ENCODE assay signal across 25 cellular contexts in genomic region chr17:19320876-19321275, GRCh38.
"Had no signal": no experiment of that assay in that cellular context is flagged by ENCODE, and none has a peak within 500 bp of the region (broad histone marks: within the 10 kb centered on the region; RNA-seq: fewer than 3 reads in every experiment).

No MANE protein-coding gene starts in this region.

- H3K4me1 Mint-ChIP-seq: activated naive CD4-positive, alpha-beta T cell treated with anti-CD3 and anti-CD28 coated beads, Interleukin-2, amount 50 U/mL, for 24 hours; activated naive CD8-positive, alpha-beta T cell treated with anti-CD3 and anti-CD28 coated beads, Interleukin-2, amount 50 U/mL, for 24 hours; activated T-helper 17 cell treated with anti-CD3 and anti-CD28 coated beads, Interleukin-2, amount 50 U/mL, for 72 hours; central memory CD8-positive, alpha-beta T cell had no signal

- H3K27ac ChIP-seq: breast epithelium, gastrocnemius medialis, lower lobe of right lung, neutrophil, prostate gland, stomach, testis, transverse colon had no signal

- H3K4me3 ChIP-seq: breast epithelium, gastrocnemius medialis, lower lobe of right lung, mucosa of descending colon, prostate gland, stomach, testis, transverse colon had no signal

- ATAC-seq: activated CD8-positive, alpha-beta T cell treated with anti-CD3 and anti-CD28 coated beads for 36 hours; activated naive CD8-positive, alpha-beta T cell treated with anti-CD3 and anti-CD28 coated beads, Interleukin-2, amount 50 U/mL, for 24 hours; activated T-cell treated with anti-CD3 and anti-CD28 coated beads, Interleukin-2, amount 50 U/mL, for 4 hours; activated T-helper 17 cell treated with anti-CD3 and anti-CD28 coated beads, Interleukin-2, amount 50 U/mL, for 72 hours; gastrocnemius medialis; lower lobe of right lung; mucosa of descending colon; SK-N-SH treated with all-trans-retinoic acid at 6 μM for 48 hours had no signal

- H3K4me1 ChIP-seq: breast epithelium, prostate gland had no signal

- H3K36me3 ChIP-seq: breast epithelium, gastrocnemius medialis, neutrophil, prostate gland had no signal

- H3K27me3 ChIP-seq: breast epithelium, gastrocnemius medialis, stomach, testis, transverse colon had no signal

- H3K27ac Mint-ChIP-seq: activated B cell treated with CpG ODN at 0.5 μM for 24 hours; activated CD8-positive, alpha-beta T cell treated with anti-CD3 and anti-CD28 coated beads for 36 hours; activated naive CD4-positive, alpha-beta T cell treated with anti-CD3 and anti-CD28 coated beads, Interleukin-2, amount 50 U/mL, for 24 hours; activated naive CD8-positive, alpha-beta T cell treated with anti-CD3 and anti-CD28 coated beads, Interleukin-2, amount 50 U/mL, for 24 hours; activated T-helper 17 cell treated with anti-CD3 and anti-CD28 coated beads, Interleukin-2, amount 50 U/mL, for 72 hours; dendritic cell treated with granulocyte-macrophage colony-stimulating factor and Interleukin-4, amounts not matched to agents 40 ng/mL and 50 ng/mL, for 4 days had no signal

- H3K4me3 Mint-ChIP-seq: activated B cell treated with CpG ODN at 0.5 μM for 24 hours; activated CD8-positive, alpha-beta T cell treated with anti-CD3 and anti-CD28 coated beads for 36 hours; activated naive CD4-positive, alpha-beta T cell treated with anti-CD3 and anti-CD28 coated beads, Interleukin-2, amount 50 U/mL, for 24 hours; activated naive CD8-positive, alpha-beta T cell treated with anti-CD3 and anti-CD28 coated beads, Interleukin-2, amount 50 U/mL, for 24 hours; activated T-cell treated with anti-CD3 and anti-CD28 coated beads, Interleukin-2, amount 50 U/mL, for 4 hours; activated T-helper 17 cell treated with anti-CD3 and anti-CD28 coated beads, Interleukin-2, amount 50 U/mL, for 72 hours; central memory CD8-positive, alpha-beta T cell; dendritic cell treated with granulocyte-macrophage colony-stimulating factor and Interleukin-4, amounts not matched to agents 40 ng/mL and 50 ng/mL, for 4 days; nephron progenitor cell had no signal

- H3K9me3 ChIP-seq: breast epithelium, gastrocnemius medialis, mucosa of descending colon, neutrophil, prostate gland, testis had no signal

- DNase-seq: activated B cell treated with CpG ODN at 0.5 μM for 24 hours; activated CD4-positive, alpha-beta T cell treated with anti-CD3 and anti-CD28 coated beads, Interleukin-2, amount 50 U/mL, for 1 hour; activated CD8-positive, alpha-beta T cell treated with anti-CD3 and anti-CD28 coated beads for 36 hours; activated gamma-delta T cell treated with Interleukin-2 at 50 U/mL for 16 hours; activated naive CD8-positive, alpha-beta T cell treated with anti-CD3 and anti-CD28 coated beads, Interleukin-2, amount 50 U/mL, for 24 hours; activated T-cell treated with anti-CD3 and anti-CD28 coated beads, Interleukin-2, amount 50 U/mL, for 4 hours; amygdala; effector CD4-positive, alpha-beta T cell; hippocampal formation; mucosa of descending colon; nephron progenitor cell; stimulated activated CD4-positive, alpha-beta T cell treated with anti-CD3 and anti-CD28 coated beads, Interleukin-4, amount 100 ng/mL, for 1 hour; stomach; testis; transverse colon had no signal

- H3K27me3 Mint-ChIP-seq: activated naive CD4-positive, alpha-beta T cell treated with anti-CD3 and anti-CD28 coated beads, Interleukin-2, amount 50 U/mL, for 24 hours; central memory CD8-positive, alpha-beta T cell had no signal

- H3K9me3 Mint-ChIP-seq: activated T-helper 17 cell treated with anti-CD3 and anti-CD28 coated beads, Interleukin-2, amount 50 U/mL, for 72 hours; central memory CD8-positive, alpha-beta T cell; dendritic cell treated with granulocyte-macrophage colony-stimulating factor and Interleukin-4, amounts not matched to agents 40 ng/mL and 50 ng/mL, for 4 days had no signal
